Comparison of ENCODE assay signal across 1 cellular context in the genomic region with DNA sequence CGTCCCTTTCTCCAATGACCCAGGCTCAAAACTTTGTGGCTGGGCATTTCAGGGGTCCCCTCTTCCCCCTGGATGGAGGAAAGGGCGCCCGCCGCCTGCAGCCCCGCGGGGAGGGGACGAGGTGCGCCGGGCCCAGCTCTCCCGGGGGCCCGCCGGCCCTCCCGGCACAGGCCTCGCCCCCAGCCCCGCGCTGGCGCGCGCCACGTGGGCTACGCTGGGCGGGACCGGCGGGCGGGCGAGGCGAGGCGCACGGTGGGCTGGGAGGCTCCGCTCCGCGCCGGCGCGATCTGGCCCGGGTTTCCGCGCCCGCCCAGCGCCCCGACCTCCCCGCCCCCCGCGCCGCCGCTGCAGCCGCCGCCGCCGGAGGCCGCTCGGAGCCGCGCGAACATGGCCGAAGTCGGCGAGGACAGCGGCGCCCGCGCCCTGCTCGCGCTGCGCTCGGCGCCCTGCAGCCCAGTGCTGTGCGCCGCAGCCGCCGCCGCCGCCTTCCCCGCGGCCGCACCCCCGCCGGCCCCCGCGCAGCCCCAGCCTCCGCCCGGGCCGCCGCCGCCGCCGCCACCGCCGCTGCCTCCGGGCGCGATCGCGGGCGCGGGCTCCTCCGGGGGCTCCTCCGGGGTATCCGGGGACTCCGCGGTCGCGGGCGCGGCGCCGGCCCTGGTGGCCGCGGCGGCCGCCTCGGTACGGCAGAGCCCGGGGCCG.
TF ChIP-seq lines count a peak whose summit lies in the region.

FOXK1 (plus strand) TSS at position 374 of the 699 bp plus-strand sequence; CDS start at position 388, 14 bp downstream.

TF ChIP-seq in HepG2, 621 proteins besides CTCF, POLR2A, EP300 and RAD21 (continued from another document):
- TF ChIP-seq ZBTB44 (CRISPR knock-in tag; IDR thresholded peaks at IDR 0.05) (no peak), ZNF431 (CRISPR knock-in tag; IDR thresholded peaks at IDR 0.05; ENCODE audit: borderline replicate concordance, low read depth) (peak; percentile 65; the same call in 1 of the 2 replicates), ZBTB8A (CRISPR knock-in tag; IDR thresholded peaks at IDR 0.05; ENCODE audit: borderline replicate concordance, low read depth) (no peak), ZNF331 (CRISPR knock-in tag; IDR thresholded peaks at IDR 0.05) (no peak), SP4 (CRISPR knock-in tag; IDR thresholded peaks at IDR 0.05) (peak; percentile 75), PHF8 (CRISPR knock-in tag; IDR thresholded peaks at IDR 0.05) (peak; percentile 1; the same call in 1 of the 2 replicates), ZNF816 (CRISPR knock-in tag; IDR thresholded peaks at IDR 0.05; ENCODE audit: borderline replicate concordance) (no peak), BATF2 (CRISPR knock-in tag; IDR thresholded peaks at IDR 0.05) (no peak), YEATS2 (CRISPR knock-in tag; IDR thresholded peaks at IDR 0.05; ENCODE audit: borderline replicate concordance) (no peak), KAT7 (CRISPR knock-in tag; IDR thresholded peaks at IDR 0.05; ENCODE audit: borderline replicate concordance) (no peak)
- TF ChIP-seq, protein P1, sequence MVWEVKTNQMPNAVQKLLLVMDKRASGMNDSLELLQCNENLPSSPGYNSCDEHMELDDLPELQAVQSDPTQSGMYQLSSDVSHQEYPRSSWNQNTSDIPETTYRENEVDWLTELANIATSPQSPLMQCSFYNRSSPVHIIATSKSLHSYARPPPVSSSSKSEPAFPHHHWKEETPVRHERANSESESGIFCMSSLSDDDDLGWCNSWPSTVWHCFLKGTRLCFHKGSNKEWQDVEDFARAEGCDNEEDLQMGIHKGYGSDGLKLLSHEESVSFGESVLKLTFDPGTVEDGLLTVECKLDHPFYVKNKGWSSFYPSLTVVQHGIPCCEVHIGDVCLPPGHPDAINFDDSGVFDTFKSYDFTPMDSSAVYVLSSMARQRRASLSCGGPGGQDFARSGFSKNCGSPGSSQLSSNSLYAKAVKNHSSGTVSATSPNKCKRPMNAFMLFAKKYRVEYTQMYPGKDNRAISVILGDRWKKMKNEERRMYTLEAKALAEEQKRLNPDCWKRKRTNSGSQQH (CRISPR knock-in tag; IDR thresholded peaks at IDR 0.05; ENCODE audit: low read depth) = no peak
